Comparison of ENCODE assay signal across 22 cellular contexts in genomic region chr3:117117188-117117936, GRCh38.
DNase-seq lines count a peak whose midpoint lies in the region; ATAC-seq and TF ChIP-seq lines count a peak whose summit lies in the region.
"Had no signal": no experiment of that assay in that cellular context is flagged by ENCODE, and none has a peak within 500 bp of the region (broad histone marks: within the 10 kb centered on the region; RNA-seq: fewer than 3 reads in every experiment).

No MANE protein-coding gene starts in this region.

- H3K4me1 ChIP-seq in SK-N-SH (ENCODE audit: control insufficient read depth in 1 of 2, insufficient read depth in 2 of 2, low read depth in 1 of 2, low read length in 1 of 2) (peaks cover 0 to 12% of the 10 kb centered on the region in 2 experiments; a peak in 2 of 4 replicates), mucosa of descending colon (ENCODE audit: low read depth) (no peaks in the 10 kb centered on the region), heart left ventricle (no peaks in the 10 kb centered on the region), tibial artery (no peaks in the 10 kb centered on the region)
- H3K4me1 ChIP-seq: BLaER1 treated with 17β-estradiol and CSF1 and Interleukin-3, amounts not matched to agents 10 nM and 100 nM had no signal

- no peaks in the 10 kb centered on the region for H3K79me2 ChIP-seq in SK-N-SH (ENCODE audit: insufficient read depth)

- POLR2A ChIA-PET in SK-N-SH (lab: Yijun Ruan, JAX): no interaction called here
- POLR2A ChIA-PET in WTC11 (lab: Charles Lee): no interaction called here

- no peaks in the 10 kb centered on the region for H3K27me3 Mint-ChIP-seq in WTC11 (ENCODE audit: low read depth)
- H3K27me3 Mint-ChIP-seq: CD4-positive, alpha-beta memory T cell had no signal

- DNase-seq in SK-N-SH (no peak), WTC11 (ENCODE audit: low spot score) (no peak), mucosa of descending colon (no peak), heart left ventricle (no peak), NCI-H2029 treated with DMSO at 0.1 percent for 48 hours (lab: John Stamatoyannopoulos, UW) (no peak), tibial artery (no peak)
- no peak for DNase-seq in stimulated activated CD8-positive, alpha-beta memory T cell treated with anti-CD3 and anti-CD28 coated beads, Interleukin-4, amount 100 ng/mL, for 48 hours
- DNase-seq: ACHN; H7; KG1; NCI-H1105; NCI-H146; NCI-H2029; NCI-H226; NCI-H510A treated with DMSO at 0.1 percent for 48 hours; NCI-H748 treated with DMSO at 0.1 percent for 48 hours; NK-92 treated with Interleukin-12 subunit alpha and Interleukin-12 subunit beta, amount 100 ng/mL, for 24 hours had no signal

- H3K4me3 Mint-ChIP-seq in WTC11: no peak overlapping the region
- H3K4me3 Mint-ChIP-seq: CD4-positive, alpha-beta memory T cell had no signal

- no peak overlapping the region for H3K27ac ChIP-seq in SK-N-SH (ENCODE audit: low read depth in 2 of 2, low read length in 1 of 2)
- no peak overlapping the region for H3K27ac ChIP-seq in heart left ventricle
- H3K27ac ChIP-seq in tibial artery: no peak overlapping the region
- H3K27ac ChIP-seq: 22Rv1; BLaER1 treated with 17β-estradiol and CSF1 and Interleukin-3, amounts not matched to agents 10 nM and 100 nM had no signal

- H3K27ac Mint-ChIP-seq in WTC11: no peak overlapping the region
- H3K27ac Mint-ChIP-seq: CD4-positive, alpha-beta memory T cell had no signal

- H3K27me3 ChIP-seq in SK-N-SH (ENCODE audit: insufficient read depth) (no peaks in the 10 kb centered on the region), heart left ventricle (no peaks in the 10 kb centered on the region), tibial artery (no peaks in the 10 kb centered on the region)
- H3K27me3 ChIP-seq: BLaER1 treated with 17β-estradiol and CSF1 and Interleukin-3, amounts not matched to agents 10 nM and 100 nM had no signal

- WGBS in SK-N-SH (ENCODE audit: low lambda C conversion rate): 78% methylated on average over 2 of the region's 2 CpGs
- WGBS in heart left ventricle, 4 donors: 76 to 88% (median 81%) methylated on average over 2 of the region's 2 CpGs

- no peaks in the 10 kb centered on the region for H4K20me1 ChIP-seq in SK-N-SH (ENCODE audit: insufficient read depth)
- H4K20me1 ChIP-seq: BLaER1 treated with 17β-estradiol and CSF1 and Interleukin-3, amounts not matched to agents 10 nM and 100 nM had no signal

- intact Hi-C loops in mucosa of descending colon (cut with DNase I, micrococcal nuclease): no loop called here
- intact Hi-C loops in heart left ventricle (cut with DNase I): no loop called here
- intact Hi-C loops in tibial artery (cut with DNase I; ENCODE audit: low total_unique reads): no loop called here

- TF ChIP-seq RAD21 in SK-N-SH (IDR thresholded peaks at IDR 0.05; ENCODE audit: low read length): no peak

- no peaks in the 10 kb centered on the region for H3F3A ChIP-seq in SK-N-SH (replicated peaks; ENCODE audit: insufficient read depth)

- H2AFZ ChIP-seq in SK-N-SH (ENCODE audit: low read depth): no peak overlapping the region

- H3K4me1 Mint-ChIP-seq in WTC11: peaks cover 43% of the 10 kb centered on the region
- H3K4me1 Mint-ChIP-seq: CD4-positive, alpha-beta memory T cell had no signal

- ATAC-seq in SK-N-SH treated with all-trans-retinoic acid at 6 μM for 48 hours: peak; percentile 48; the same call in 1 of the 3 replicates
- peak; percentile 73 for ATAC-seq in WTC11
- ATAC-seq in mucosa of descending colon: peak; percentile 62
- ATAC-seq in heart left ventricle: no peak
- ATAC-seq: Panc1 had no signal

- TF ChIP-seq CTCF in SK-N-SH (IDR thresholded peaks at IDR 0.05) (no peak), WTC11 (IDR thresholded peaks at IDR 0.05) (no peak), mucosa of descending colon (IDR thresholded peaks at IDR 0.05) (no peak), heart left ventricle (IDR thresholded peaks at IDR 0.05) (no peak), tibial artery (IDR thresholded peaks at IDR 0.05) (no peak)

- no peaks in the 10 kb centered on the region for H3K9me3 Mint-ChIP-seq in WTC11

- TF ChIP-seq POLR2A in heart left ventricle (IDR thresholded peaks at IDR 0.05): no peak

- H3K9me3 ChIP-seq in SK-N-SH (no peaks in the 10 kb centered on the region), mucosa of descending colon (no peaks in the 10 kb centered on the region), heart left ventricle (no peaks in the 10 kb centered on the region), tibial artery (no peaks in the 10 kb centered on the region)
- H3K9me3 ChIP-seq: BLaER1 treated with 17β-estradiol and CSF1 and Interleukin-3, amounts not matched to agents 10 nM and 100 nM had no signal

- no peaks in the 10 kb centered on the region for H3K36me3 ChIP-seq in SK-N-SH (replicated peaks in 1 of 2; ENCODE audit: control insufficient read depth in 1 of 2, insufficient read depth in 2 of 2, low read length in 1 of 2)
- no peaks in the 10 kb centered on the region for H3K36me3 ChIP-seq in mucosa of descending colon (ENCODE audit: low read depth)
- no peaks in the 10 kb centered on the region for H3K36me3 ChIP-seq in heart left ventricle
- H3K36me3 ChIP-seq in tibial artery: no peaks in the 10 kb centered on the region
- H3K36me3 ChIP-seq: BLaER1 treated with 17β-estradiol and CSF1 and Interleukin-3, amounts not matched to agents 10 nM and 100 nM had no signal

- H3K9ac ChIP-seq in SK-N-SH: no peak overlapping the region
- H3K9ac ChIP-seq: BLaER1 treated with 17β-estradiol and CSF1 and Interleukin-3, amounts not matched to agents 10 nM and 100 nM had no signal

- H3K4me2 ChIP-seq in SK-N-SH: no peak overlapping the region
- H3K4me2 ChIP-seq: BLaER1 treated with 17β-estradiol and CSF1 and Interleukin-3, amounts not matched to agents 10 nM and 100 nM had no signal

- TF ChIP-seq EP300 in SK-N-SH (IDR thresholded peaks at IDR 0.05; ENCODE audit: borderline replicate concordance in 1 of 2, low read depth in 1 of 2, low read length in 1 of 2): no peak

- CTCF ChIA-PET in SK-N-SH (lab: Yijun Ruan, JAX) (no interaction called here), WTC11 (lab: Charles Lee) (interaction anchor here (0.7 to 1.0 kb wide), 3 partner anchors 10 to 72 kb away, joined by 3 to 4 read pairs (median 3); no protein-coding TSS in a partner anchor)

- H3K4me3 ChIP-seq in SK-N-SH (ENCODE audit: low read depth in 2 of 2, low read length in 1 of 2) (no peak overlapping the region), mucosa of descending colon (no peak overlapping the region), heart left ventricle (no peak overlapping the region), tibial artery (no peak overlapping the region)
- H3K4me3 ChIP-seq: BLaER1 treated with 17β-estradiol and CSF1 and Interleukin-3, amounts not matched to agents 10 nM and 100 nM had no signal

- H3K36me3 Mint-ChIP-seq in WTC11: no peaks in the 10 kb centered on the region
- H3K36me3 Mint-ChIP-seq: CD4-positive, alpha-beta memory T cell had no signal

- H3K9me2 ChIP-seq in SK-N-SH: no peaks in the 10 kb centered on the region

TF ChIP-seq in SK-N-SH treated with all-trans-retinoic acid at 6 μM for 48 hours, 23 proteins besides CTCF, POLR2A, EP300 and RAD21:
- TF ChIP-seq SNAI2 (CRISPR knock-in tag; IDR thresholded peaks at IDR 0.05) (no peak), PPARA (CRISPR knock-in tag; IDR thresholded peaks at IDR 0.05; ENCODE audit: borderline replicate concordance) (no peak), BACH2 (CRISPR knock-in tag; IDR thresholded peaks at IDR 0.05; ENCODE audit: borderline replicate concordance) (no peak), ISL1 (CRISPR knock-in tag; IDR thresholded peaks at IDR 0.05) (no peak)

TF ChIP-seq in SK-N-SH, 30 proteins besides CTCF, POLR2A, EP300 and RAD21 (continues in another document):
- TF ChIP-seq TAF1 (IDR thresholded peaks at IDR 0.05; ENCODE audit: borderline replicate concordance, low read depth, low read length) (no peak), NRF1 (IDR thresholded peaks at IDR 0.05; ENCODE audit: low read depth, low read length) (no peak), RFX5 (IDR thresholded peaks at IDR 0.05; ENCODE audit: low read length) (no peak), ELF1 (IDR thresholded peaks at IDR 0.05) (no peak), PBX3 (IDR thresholded peaks at IDR 0.05) (no peak), RCOR1 (IDR thresholded peaks at IDR 0.05; ENCODE audit: low read length) (no peak), FOXM1 (IDR thresholded peaks at IDR 0.05; ENCODE audit: low read depth) (no peak), YY1 (IDR thresholded peaks at IDR 0.05; ENCODE audit: low read depth) (no peak), MXI1 (IDR thresholded peaks at IDR 0.05; ENCODE audit: low read depth, low read length) (no peak)

TF ChIP-seq in WTC11, 78 proteins besides CTCF, POLR2A, EP300 and RAD21 (continues in another document):
- TF ChIP-seq ZNF232 (CRISPR knock-in tag; IDR thresholded peaks at IDR 0.05) (no peak), PRRX2 (CRISPR knock-in tag; IDR thresholded peaks at IDR 0.05) (no peak), MYBL2 (CRISPR knock-in tag; IDR thresholded peaks at IDR 0.05) (no peak), FOXK1 (CRISPR knock-in tag; IDR thresholded peaks at IDR 0.05) (no peak), MAX (CRISPR knock-in tag; IDR thresholded peaks at IDR 0.05) (no peak), OVOL2 (CRISPR knock-in tag; IDR thresholded peaks at IDR 0.05; ENCODE audit: borderline replicate concordance) (no peak), ZBTB21 (CRISPR knock-in tag; IDR thresholded peaks at IDR 0.05; ENCODE audit: borderline replicate concordance) (no peak), ESRRA (CRISPR knock-in tag; IDR thresholded peaks at IDR 0.05; ENCODE audit: borderline replicate concordance) (no peak), JUN (CRISPR knock-in tag; IDR thresholded peaks at IDR 0.05) (no peak), FOXP1 (CRISPR knock-in tag; IDR thresholded peaks at IDR 0.05; ENCODE audit: borderline replicate concordance) (no peak), RELA (CRISPR knock-in tag; IDR thresholded peaks at IDR 0.05; ENCODE audit: borderline replicate concordance) (no peak), ZNF671 (CRISPR knock-in tag; IDR thresholded peaks at IDR 0.05) (no peak), ZNF317 (CRISPR knock-in tag; IDR thresholded peaks at IDR 0.05; ENCODE audit: borderline replicate concordance, low read depth) (no peak), CREB1 (CRISPR knock-in tag; IDR thresholded peaks at IDR 0.05) (no peak)

Comparison
In these comparisons a context has a peak if more than half of its experiments do, and no peak if none do; other contexts are left out.
1. ATAC-seq: peak in SK-N-SH treated with all-trans-retinoic acid at 6 μM for 48 hours (single experiment), WTC11 (single experiment) and mucosa of descending colon (single experiment); none in heart left ventricle (0 of 4).